9 cellular contexts compared by ENCODE assay signal in genomic region chr2:64932327-64933216, GRCh38.
DNase-seq lines count a peak whose midpoint lies in the region; ATAC-seq lines count a peak whose summit lies in the region.
"Had no signal": no experiment of that assay in that cellular context is flagged by ENCODE, and none has a peak within 500 bp of the region (broad histone marks: within the 10 kb centered on the region; RNA-seq: fewer than 3 reads in every experiment).

No MANE protein-coding gene starts in this region.

- H3K4me1 Mint-ChIP-seq in activated T-cell treated with anti-CD3 and anti-CD28 coated beads, Interleukin-2, amount 50 U/mL, for 24 hours (ENCODE audit: low read depth): no peaks in the 10 kb centered on the region

- no peak overlapping the region for H3K4me3 Mint-ChIP-seq in activated T-cell treated with anti-CD3 and anti-CD28 coated beads, Interleukin-2, amount 50 U/mL, for 24 hours

- no peaks in the 10 kb centered on the region for H3K36me3 Mint-ChIP-seq in activated T-cell treated with anti-CD3 and anti-CD28 coated beads, Interleukin-2, amount 50 U/mL, for 24 hours (ENCODE audit: low read depth)

- DNase-seq in CD1c-positive myeloid dendritic cell (ENCODE audit: extremely low spot score): peak; percentile 87
- DNase-seq in RPMI8226: peak; percentile 85
- no peak for DNase-seq in HPDE6-E6E7 (ENCODE audit: extremely low spot score)
- DNase-seq in effector CD4-positive, alpha-beta T cell: no peak
- DNase-seq in activated naive CD4-positive, alpha-beta T cell treated with Interleukin-2 at 50 U/mL for 16 hours: no peak
- no peak for DNase-seq in activated T-cell treated with anti-CD3 and anti-CD28 coated beads, Interleukin-2, amount 50 U/mL, for 24 hours

- H3K27ac Mint-ChIP-seq in activated T-cell treated with anti-CD3 and anti-CD28 coated beads, Interleukin-2, amount 50 U/mL, for 24 hours: no peak overlapping the region
- H3K27ac Mint-ChIP-seq: progenitor cell of endocrine pancreas had no signal

- H3K27me3 Mint-ChIP-seq in activated T-cell treated with anti-CD3 and anti-CD28 coated beads, Interleukin-2, amount 50 U/mL, for 24 hours: no peaks in the 10 kb centered on the region

- H3K9me3 Mint-ChIP-seq in activated T-cell treated with anti-CD3 and anti-CD28 coated beads, Interleukin-2, amount 50 U/mL, for 24 hours: peaks cover 5% of the 10 kb centered on the region

- peak; percentile 85 for ATAC-seq in GM19372 (IDR thresholded peaks at IDR 0.05; ENCODE audit: low read depth, unreplicated experiment)
- peak; percentile 72 for ATAC-seq in HG03097 (IDR thresholded peaks at IDR 0.05; ENCODE audit: low FRiP score, unreplicated experiment)

Comparison
In these comparisons a context has a peak if more than half of its experiments do, and no peak if none do; other contexts are left out.
1. DNase-seq: peak in CD1c-positive myeloid dendritic cell (single experiment) and RPMI8226 (single experiment); none in HPDE6-E6E7 (single experiment), effector CD4-positive, alpha-beta T cell (single experiment), activated naive CD4-positive, alpha-beta T cell treated with Interleukin-2 at 50 U/mL for 16 hours (single experiment) and activated T-cell treated with anti-CD3 and anti-CD28 coated beads, Interleukin-2, amount 50 U/mL, for 24 hours (single experiment).